ENCODE assay signal across 28 cellular contexts in the genomic region with DNA sequence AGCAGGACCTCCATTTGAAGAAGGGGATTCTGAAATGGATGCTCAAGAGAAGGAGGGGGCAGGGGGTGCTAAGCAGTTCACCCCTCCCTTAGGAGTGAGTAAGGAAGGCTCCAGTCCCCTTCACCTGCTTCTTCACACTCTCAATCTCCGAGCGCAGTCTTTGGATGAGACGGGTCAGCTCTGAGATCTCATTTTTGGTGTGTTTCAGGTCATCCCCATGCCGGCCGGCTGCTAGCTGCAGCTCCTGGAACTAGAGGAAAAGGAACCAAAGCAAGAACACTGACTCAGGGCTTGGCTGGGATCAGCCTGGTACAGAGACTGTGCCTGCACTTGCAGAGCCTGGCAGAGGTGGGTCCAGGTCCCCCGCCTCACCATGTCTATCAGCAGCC. TPM values are rescaled to one million over a fixed set of nuclear protein-coding genes. Genes with fewer than 3 reads are reported as not detected.
A peak's percentile ranks its signal among the peaks of the same experiment; 100 is the strongest.
DNase-seq lines count a peak whose midpoint lies in the region; ATAC-seq and TF ChIP-seq lines count a peak whose summit lies in the region.
"Had no signal": no experiment of that assay in that cellular context is flagged by ENCODE, and none has a peak within 500 bp of the region (broad histone marks: within the 10 kb centered on the region; RNA-seq: fewer than 3 reads in every experiment).

No MANE protein-coding gene starts in this region.

- no peak overlapping the region for H3K18ac ChIP-seq in H9 (ENCODE audit: insufficient read length, low read depth, low read length)

- no peak overlapping the region for H3K56ac ChIP-seq in H9 (ENCODE audit: insufficient read length, low read depth, low read length)

- POLR2A ChIA-PET in activated CD8-positive, alpha-beta T cell treated with anti-CD3 and anti-CD28 coated beads, Interleukin-2, amount 10 ng/mL, durations not matched to agents 7 days and 5 days (lab: Charles Lee): interaction anchor here (1.3 to 1.4 kb wide), 2 partner anchors 10 to 15 kb away, joined by 3 read pairs; a partner anchor contains a TSS
- POLR2A ChIA-PET in activated CD8-positive, alpha-beta T cell treated with anti-CD3 and anti-CD28 coated beads for 36 hours (lab: Charles Lee): no interaction called here

- no peak overlapping the region for H4K5ac ChIP-seq in H9 (ENCODE audit: insufficient read length, low read depth, low read length)

- CTCF ChIA-PET in activated CD8-positive, alpha-beta T cell treated with anti-CD3 and anti-CD28 coated beads, Interleukin-2, amount 10 ng/mL, durations not matched to agents 7 days and 5 days (lab: Charles Lee): interaction anchor here (1.0 to 3.7 kb wide), 12 partner anchors 8 to 262 kb away, joined by 3 to 31 read pairs (median 4); no protein-coding TSS in a partner anchor
- CTCF ChIA-PET in activated CD8-positive, alpha-beta T cell treated with anti-CD3 and anti-CD28 coated beads for 36 hours (lab: Charles Lee): interaction anchor here (1.1 to 1.9 kb wide), 4 partner anchors 25 to 274 kb away, joined by 3 to 7 read pairs (median 4); no protein-coding TSS in a partner anchor

- no peak overlapping the region for H2BK20ac ChIP-seq in H9 (ENCODE audit: low read depth, low read length, poor library complexity, severe bottlenecking)

- H2BK12ac ChIP-seq in H9 (ENCODE audit: insufficient read length, low read depth, low read length): no peak overlapping the region

- no peaks in the 10 kb centered on the region for H4K20me1 ChIP-seq in H9 (ENCODE audit: control insufficient read depth, insufficient read depth, insufficient read length)
- H4K20me1 ChIP-seq: BLaER1 had no signal

- no peaks in the 10 kb centered on the region for H3K36me3 Mint-ChIP-seq in activated CD8-positive, alpha-beta T cell treated with anti-CD3 and anti-CD28 coated beads, Interleukin-2, amount 10 ng/mL, durations not matched to agents 7 days and 5 days (ENCODE audit: low read depth)
- no peaks in the 10 kb centered on the region for H3K36me3 Mint-ChIP-seq in activated CD8-positive, alpha-beta T cell treated with anti-CD3 and anti-CD28 coated beads for 36 hours (ENCODE audit: low read depth)
- no peaks in the 10 kb centered on the region for H3K36me3 Mint-ChIP-seq in CD4-positive, CD25-positive, alpha-beta regulatory T cell
- no peaks in the 10 kb centered on the region for H3K36me3 Mint-ChIP-seq in H9 (ENCODE audit: insufficient read depth in 1 of 3, low read depth in 3 of 3)
- H3K36me3 Mint-ChIP-seq: mesothelial cell of epicardium had no signal

- H3K4ac ChIP-seq in H9 (ENCODE audit: low read depth, low read length): no peak overlapping the region

- H4K91ac ChIP-seq in H9 (ENCODE audit: insufficient read length, low read depth, low read length): no peak overlapping the region

- no peak overlapping the region for H3K27ac ChIP-seq in CD4-positive, CD25-positive, alpha-beta regulatory T cell (ENCODE audit: insufficient read depth, low read length, poor library complexity, severe bottlenecking)
- H3K27ac ChIP-seq in H9 (ENCODE audit: insufficient read length, low read depth, low read length): no peak overlapping the region
- H3K27ac ChIP-seq: BLaER1, cardiac muscle cell, epithelial cell of prostate, heart left ventricle had no signal

- H3K4me1 Mint-ChIP-seq in activated CD8-positive, alpha-beta T cell treated with anti-CD3 and anti-CD28 coated beads, Interleukin-2, amount 10 ng/mL, durations not matched to agents 7 days and 5 days (ENCODE audit: low read depth): peaks cover 68% of the 10 kb centered on the region
- H3K4me1 Mint-ChIP-seq in activated CD8-positive, alpha-beta T cell treated with anti-CD3 and anti-CD28 coated beads for 36 hours (ENCODE audit: low read depth): peaks cover 86% of the 10 kb centered on the region
- H3K4me1 Mint-ChIP-seq in CD4-positive, CD25-positive, alpha-beta regulatory T cell: peaks cover 0 to 81% (median 6%) of the 10 kb centered on the region in 4 donors
- H3K4me1 Mint-ChIP-seq in H9: peaks cover 0 to 4% of the 10 kb centered on the region in 2 experiments; a peak in 2 of 4 replicates
- H3K4me1 Mint-ChIP-seq: mesothelial cell of epicardium, neural crest cell had no signal

- no peaks in the 10 kb centered on the region for H3K36me3 ChIP-seq in CD4-positive, CD25-positive, alpha-beta regulatory T cell (ENCODE audit: control insufficient read depth, insufficient read depth, low read length)
- H3K36me3 ChIP-seq: BLaER1, cardiac muscle cell, HAP-1, heart left ventricle had no signal

- H2AK5ac ChIP-seq in H9 (ENCODE audit: insufficient read length, low read length): no peak overlapping the region

- H3T11ph ChIP-seq in H9 (ENCODE audit: low read length): no peak overlapping the region

- H2BK5ac ChIP-seq in H9 (ENCODE audit: insufficient read length, low read length): no peak overlapping the region

- peaks cover 10% of the 10 kb centered on the region for H3K4me1 ChIP-seq in CD4-positive, CD25-positive, alpha-beta regulatory T cell (ENCODE audit: control insufficient read depth, insufficient read depth, low read length, poor library complexity, severe bottlenecking)
- H3K4me1 ChIP-seq in H9 (ENCODE audit: insufficient read depth, low read length): no peaks in the 10 kb centered on the region
- H3K4me1 ChIP-seq: HAP-1, heart left ventricle had no signal

- no peak overlapping the region for H3K4me3 ChIP-seq in CD4-positive, CD25-positive, alpha-beta regulatory T cell (ENCODE audit: low read depth, low read length)
- H3K4me3 ChIP-seq: BLaER1, cardiac muscle cell, HAP-1, heart left ventricle had no signal

- no peaks in the 10 kb centered on the region for H3K9me3 ChIP-seq in CD4-positive, CD25-positive, alpha-beta regulatory T cell (ENCODE audit: control insufficient read depth in 2 of 2, low read length in 2 of 2)
- no peaks in the 10 kb centered on the region for H3K9me3 ChIP-seq in H9 (ENCODE audit: control insufficient read depth, low read depth, low read length)
- H3K9me3 ChIP-seq: BLaER1, HAP-1, heart left ventricle had no signal

- no peak for TF ChIP-seq CTCF in activated CD8-positive, alpha-beta T cell treated with anti-CD3 and anti-CD28 coated beads for 36 hours (IDR thresholded peaks at IDR 0.05)
- no peak for TF ChIP-seq CTCF in H9 (conservative IDR thresholded peaks at IDR 0.05)

- no peak overlapping the region for H3K4me2 ChIP-seq in H9 (ENCODE audit: insufficient read depth, insufficient read length, low read length)
- H3K4me2 ChIP-seq: BLaER1 had no signal

- no peak overlapping the region for H2AFZ ChIP-seq in H9 (ENCODE audit: low read length)

- H4K8ac ChIP-seq in H9 (replicated peaks; ENCODE audit: insufficient read length, low read depth, low read length): no peak overlapping the region

- H2BK15ac ChIP-seq in H9 (ENCODE audit: low read depth, low read length): no peak overlapping the region

- H3K4me3 Mint-ChIP-seq in activated CD8-positive, alpha-beta T cell treated with anti-CD3 and anti-CD28 coated beads, Interleukin-2, amount 10 ng/mL, durations not matched to agents 7 days and 5 days: no peak overlapping the region
- no peak overlapping the region for H3K4me3 Mint-ChIP-seq in activated CD8-positive, alpha-beta T cell treated with anti-CD3 and anti-CD28 coated beads for 36 hours
- peak overlapping the region in 2 of 4 donors; percentile 33 to 73 for H3K4me3 Mint-ChIP-seq in CD4-positive, CD25-positive, alpha-beta regulatory T cell
- H3K4me3 Mint-ChIP-seq in H9: no peak overlapping the region
- H3K4me3 Mint-ChIP-seq: mesothelial cell of epicardium, neural crest cell had no signal

- no peak overlapping the region for H3K14ac ChIP-seq in H9 (ENCODE audit: insufficient read depth, low read length)

- intact Hi-C loops in activated CD8-positive, alpha-beta T cell treated with anti-CD3 and anti-CD28 coated beads for 36 hours (cut with micrococcal nuclease): no loop called here

- no peak for DNase-seq in activated CD8-positive, alpha-beta T cell treated with anti-CD3 and anti-CD28 coated beads, Interleukin-2, amount 10 ng/mL, durations not matched to agents 7 days and 5 days
- DNase-seq in activated CD8-positive, alpha-beta T cell treated with anti-CD3 and anti-CD28 coated beads for 36 hours: no peak
- DNase-seq in CD4-positive, CD25-positive, alpha-beta regulatory T cell: no peak
- peak; percentile 16 for DNase-seq in H9
- DNase-seq in islet precursor cell: peak; percentile 40
- DNase-seq in stimulated activated CD4-positive, alpha-beta T cell treated with anti-CD3 and anti-CD28 coated beads, Interleukin-2, amount 100 ng/mL, for 48 hours: no peak
- no peak for DNase-seq in GM19240 (ENCODE audit: insufficient read length, low spot score)
- DNase-seq in cerebellum (ENCODE audit: low spot score): no peak
- DNase-seq: ACHN, anterior cingulate cortex, DMS 273 treated with DMSO at 0.1 percent for 48 hours, IMR-90, NCI-H1105 treated with DMSO at 0.1 percent for 48 hours, NCI-H2081 treated with DMSO at 0.1 percent for 48 hours, posterior cingulate gyrus, SHP77, substantia nigra, SW 1271 had no signal

- no CpG with 5 or more reads among the region's 6 CpGs for WGBS in H9 (ENCODE audit: extremely low coverage, insufficient read length, low lambda C conversion rate)

- no peak overlapping the region for H3K23ac ChIP-seq in H9 (ENCODE audit: insufficient read length, low read depth, low read length)

- peak overlapping the region; percentile 66 for H3K27ac Mint-ChIP-seq in activated CD8-positive, alpha-beta T cell treated with anti-CD3 and anti-CD28 coated beads, Interleukin-2, amount 10 ng/mL, durations not matched to agents 7 days and 5 days
- no peak overlapping the region for H3K27ac Mint-ChIP-seq in activated CD8-positive, alpha-beta T cell treated with anti-CD3 and anti-CD28 coated beads for 36 hours
- peak overlapping the region; percentile 78 to 89 (median 83) for H3K27ac Mint-ChIP-seq in CD4-positive, CD25-positive, alpha-beta regulatory T cell
- H3K27ac Mint-ChIP-seq in H9: no peak overlapping the region
- H3K27ac Mint-ChIP-seq: mesothelial cell of epicardium had no signal

- H3K23me2 ChIP-seq in H9 (ENCODE audit: insufficient read length, low read depth, low read length, poor library complexity, severe bottlenecking): no peaks in the 10 kb centered on the region

- ATAC-seq in activated CD8-positive, alpha-beta T cell treated with anti-CD3 and anti-CD28 coated beads, Interleukin-2, amount 10 ng/mL, durations not matched to agents 7 days and 5 days: no peak
- ATAC-seq in activated CD8-positive, alpha-beta T cell treated with anti-CD3 and anti-CD28 coated beads for 36 hours: no peak
- no peak for ATAC-seq in CD4-positive, CD25-positive, alpha-beta regulatory T cell (ENCODE audit: low read depth in 2 of 2)
- ATAC-seq: heart left ventricle, sciatic nerve had no signal

- peaks cover 3% of the 10 kb centered on the region for H3K27me3 Mint-ChIP-seq in activated CD8-positive, alpha-beta T cell treated with anti-CD3 and anti-CD28 coated beads, Interleukin-2, amount 10 ng/mL, durations not matched to agents 7 days and 5 days (ENCODE audit: low read depth)
- no peaks in the 10 kb centered on the region for H3K27me3 Mint-ChIP-seq in activated CD8-positive, alpha-beta T cell treated with anti-CD3 and anti-CD28 coated beads for 36 hours
- H3K27me3 Mint-ChIP-seq in CD4-positive, CD25-positive, alpha-beta regulatory T cell: peaks cover 6% of the 10 kb centered on the region
- H3K27me3 Mint-ChIP-seq in H9 (ENCODE audit: low read depth): peaks cover 44% of the 10 kb centered on the region

- H3K79me2 ChIP-seq in H9 (ENCODE audit: insufficient read depth, low read length): no peaks in the 10 kb centered on the region

- H3K79me1 ChIP-seq in H9 (ENCODE audit: insufficient read depth, low read depth, low read length, poor library complexity, severe bottlenecking): no peaks in the 10 kb centered on the region

- H3K9me3 Mint-ChIP-seq in activated CD8-positive, alpha-beta T cell treated with anti-CD3 and anti-CD28 coated beads, Interleukin-2, amount 10 ng/mL, durations not matched to agents 7 days and 5 days (ENCODE audit: insufficient read depth): no peaks in the 10 kb centered on the region
- no peaks in the 10 kb centered on the region for H3K9me3 Mint-ChIP-seq in activated CD8-positive, alpha-beta T cell treated with anti-CD3 and anti-CD28 coated beads for 36 hours
- H3K9me3 Mint-ChIP-seq in CD4-positive, CD25-positive, alpha-beta regulatory T cell: no peaks in the 10 kb centered on the region
- no peaks in the 10 kb centered on the region for H3K9me3 Mint-ChIP-seq in H9
- H3K9me3 Mint-ChIP-seq: mesothelial cell of epicardium, neural crest cell had no signal

- peaks cover 4% of the 10 kb centered on the region for H3K27me3 ChIP-seq in CD4-positive, CD25-positive, alpha-beta regulatory T cell (ENCODE audit: control insufficient read depth, insufficient read depth, low read length)
- H3K27me3 ChIP-seq in H9 (ENCODE audit: insufficient read depth, low read length): no peaks in the 10 kb centered on the region
- H3K27me3 ChIP-seq: BLaER1 had no signal

- H3K9ac ChIP-seq in H9 (ENCODE audit: extremely low read depth, insufficient read length, low read length): no peak overlapping the region
- H3K9ac ChIP-seq: BLaER1 had no signal

- H2BK120ac ChIP-seq in H9 (ENCODE audit: low read depth, low read length, poor library complexity, severe bottlenecking): no peak overlapping the region

RNA-seq across cellular contexts. Expression of a gene that starts 7.3 kb away (rescaled TPM):
- total RNA-seq in activated CD8-positive, alpha-beta T cell treated with anti-CD3 and anti-CD28 coated beads, Interleukin-2, amount 10 ng/mL, durations not matched to agents 7 days and 5 days: under 1 TPM; 0.45 to 0.91 TPM
- total RNA-seq in activated CD8-positive, alpha-beta T cell treated with anti-CD3 and anti-CD28 coated beads for 36 hours: under 1 TPM in 1 of 2 experiments, not detected in 1; 0.20 TPM
- total RNA-seq in CD4-positive, CD25-positive, alpha-beta regulatory T cell: 1.0 TPM
- 1 to 10 TPM in 2 of 4 donors, not detected in 2; 1.1 to 1.4 TPM for polyA plus RNA-seq in CD4-positive, CD25-positive, alpha-beta regulatory T cell
- not detected in 2 replicates for total RNA-seq in H9 (2021)
- not detected for total RNA-seq in cerebellum
- total RNA-seq: cardiac muscle cell, dermis microvascular lymphatic vessel endothelial cell, fibroblast of villous mesenchyme, heart left ventricle, IMR-90, mesothelial cell of epicardium, neural crest cell, sciatic nerve had no signal
- polyA plus RNA-seq: cardiac muscle cell, heart left ventricle, IMR-90 had no signal

RNA-seq across cellular contexts. Expression of a gene that starts 9.8 kb away (rescaled TPM):
- under 1 TPM; 0.40 to 0.44 TPM for total RNA-seq in activated CD8-positive, alpha-beta T cell treated with anti-CD3 and anti-CD28 coated beads, Interleukin-2, amount 10 ng/mL, durations not matched to agents 7 days and 5 days
- under 1 TPM; 0.16 to 0.32 TPM for total RNA-seq in activated CD8-positive, alpha-beta T cell treated with anti-CD3 and anti-CD28 coated beads for 36 hours
- total RNA-seq in CD4-positive, CD25-positive, alpha-beta regulatory T cell: 1.3 TPM
- under 1 TPM in 1 of 4 donors, not detected in 3; 0.13 TPM for polyA plus RNA-seq in CD4-positive, CD25-positive, alpha-beta regulatory T cell
- total RNA-seq in H9 (2021): not detected in 2 replicates
- not detected for total RNA-seq in cerebellum
- total RNA-seq: cardiac muscle cell, dermis microvascular lymphatic vessel endothelial cell, fibroblast of villous mesenchyme, heart left ventricle, IMR-90, mesothelial cell of epicardium, neural crest cell had no signal
- polyA plus RNA-seq: cardiac muscle cell, heart left ventricle, IMR-90 had no signal

RNA-seq across cellular contexts. Expression of a gene that starts 37.4 kb away (rescaled TPM):
- not detected for total RNA-seq in activated CD8-positive, alpha-beta T cell treated with anti-CD3 and anti-CD28 coated beads, Interleukin-2, amount 10 ng/mL, durations not matched to agents 7 days and 5 days
- not detected for total RNA-seq in activated CD8-positive, alpha-beta T cell treated with anti-CD3 and anti-CD28 coated beads for 36 hours
- total RNA-seq in CD4-positive, CD25-positive, alpha-beta regulatory T cell: not detected
- polyA plus RNA-seq in CD4-positive, CD25-positive, alpha-beta regulatory T cell: not detected
- total RNA-seq in H9 (2021) (not detected in 2 replicates), cerebellum (not detected)
- total RNA-seq: cardiac muscle cell, dermis microvascular lymphatic vessel endothelial cell, fibroblast of villous mesenchyme, heart left ventricle, IMR-90, mesothelial cell of epicardium, neural crest cell, sciatic nerve had no signal
- polyA plus RNA-seq: cardiac muscle cell, heart left ventricle, IMR-90 had no signal

RNA-seq across cellular contexts. Expression of a gene that starts 40.9 kb away (rescaled TPM):
- total RNA-seq in activated CD8-positive, alpha-beta T cell treated with anti-CD3 and anti-CD28 coated beads, Interleukin-2, amount 10 ng/mL, durations not matched to agents 7 days and 5 days: under 1 TPM in 1 of 2 experiments, not detected in 1; 0.10 TPM
- total RNA-seq in activated CD8-positive, alpha-beta T cell treated with anti-CD3 and anti-CD28 coated beads for 36 hours: not detected
- total RNA-seq in CD4-positive, CD25-positive, alpha-beta regulatory T cell: 0.42 TPM
- polyA plus RNA-seq in CD4-positive, CD25-positive, alpha-beta regulatory T cell: under 1 TPM in 3 of 4 donors, not detected in 1; 0.23 to 0.80 (median 0.25) TPM
- not detected in 2 replicates for total RNA-seq in H9 (2021)
- 0.18 TPM for total RNA-seq in cerebellum
- total RNA-seq: cardiac muscle cell, dermis microvascular lymphatic vessel endothelial cell, fibroblast of villous mesenchyme, heart left ventricle, IMR-90, mesothelial cell of epicardium, neural crest cell, sciatic nerve had no signal
- polyA plus RNA-seq: cardiac muscle cell, heart left ventricle, IMR-90 had no signal

RNA-seq across cellular contexts. Expression of a gene that starts 58.1 kb away (rescaled TPM):
- total RNA-seq in activated CD8-positive, alpha-beta T cell treated with anti-CD3 and anti-CD28 coated beads, Interleukin-2, amount 10 ng/mL, durations not matched to agents 7 days and 5 days: not detected
- not detected for total RNA-seq in activated CD8-positive, alpha-beta T cell treated with anti-CD3 and anti-CD28 coated beads for 36 hours
- total RNA-seq in CD4-positive, CD25-positive, alpha-beta regulatory T cell: not detected
- not detected for polyA plus RNA-seq in CD4-positive, CD25-positive, alpha-beta regulatory T cell
- not detected in 2 replicates for total RNA-seq in H9 (2021)
- 0.18 TPM for total RNA-seq in cerebellum
- total RNA-seq: cardiac muscle cell, dermis microvascular lymphatic vessel endothelial cell, fibroblast of villous mesenchyme, heart left ventricle, IMR-90, mesothelial cell of epicardium, neural crest cell, sciatic nerve had no signal
- polyA plus RNA-seq: cardiac muscle cell, heart left ventricle, IMR-90 had no signal

Comparison
In these comparisons a context has a peak if more than half of its experiments do, and no peak if none do; other contexts are left out.
1. H3K27ac Mint-ChIP-seq: peak in activated CD8-positive, alpha-beta T cell treated with anti-CD3 and anti-CD28 coated beads, Interleukin-2, amount 10 ng/mL, durations not matched to agents 7 days and 5 days (single experiment) and CD4-positive, CD25-positive, alpha-beta regulatory T cell (3 of 3); none in activated CD8-positive, alpha-beta T cell treated with anti-CD3 and anti-CD28 coated beads for 36 hours (single experiment) and H9 (0 of 3).
2. DNase-seq: peak in H9 (single experiment) and islet precursor cell (single experiment); none in activated CD8-positive, alpha-beta T cell treated with anti-CD3 and anti-CD28 coated beads, Interleukin-2, amount 10 ng/mL, durations not matched to agents 7 days and 5 days (single experiment), activated CD8-positive, alpha-beta T cell treated with anti-CD3 and anti-CD28 coated beads for 36 hours (single experiment), CD4-positive, CD25-positive, alpha-beta regulatory T cell (0 of 3), stimulated activated CD4-positive, alpha-beta T cell treated with anti-CD3 and anti-CD28 coated beads, Interleukin-2, amount 100 ng/mL, for 48 hours (0 of 2), GM19240 (single experiment) and cerebellum (single experiment).